Comparison of ENCODE assay signal across 8 cellular contexts in the genomic region with DNA sequence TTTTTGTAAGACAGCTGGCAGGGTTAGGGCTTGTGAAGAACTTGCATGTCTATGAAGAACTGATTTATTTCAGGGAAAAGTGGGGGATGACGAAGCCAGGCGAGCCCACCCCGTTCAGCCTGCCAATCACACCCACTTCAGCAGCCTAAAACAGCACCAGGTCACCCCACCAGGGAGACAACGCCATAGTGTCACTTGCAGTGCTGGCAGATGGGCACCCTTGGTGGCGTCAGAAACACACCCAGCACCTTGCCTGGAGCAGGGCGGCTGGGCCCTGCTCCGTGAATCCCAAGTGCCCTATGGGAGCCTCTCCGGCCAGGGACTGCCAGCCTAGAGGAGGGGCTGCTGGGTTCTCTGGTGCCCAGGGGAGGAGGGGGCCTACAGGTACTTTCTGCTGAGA. TPM values are rescaled to one million over a fixed set of nuclear protein-coding genes. Genes with fewer than 3 reads are reported as not detected.
DNase-seq lines count a peak whose midpoint lies in the region; ATAC-seq and TF ChIP-seq lines count a peak whose summit lies in the region.

No MANE protein-coding gene starts in this region.

- H3K4me1 Mint-ChIP-seq in stimulated activated memory B cell treated with anti-CD40 and anti-IgM and Interleukin-4, amounts not matched to agents 10 μg/mL and 1 μg/mL and 100 μg/mL, for 72 hours, result peaks cover 48% of the 10 kb centered on the region

- TF ChIP-seq CTCF in VCaP (conservative IDR thresholded peaks at IDR 0.05) (no peak), hepatocyte (IDR thresholded peaks at IDR 0.05; ENCODE audit: poor library complexity) (no peak)

- 84% methylated on average over 8 of the region's 8 CpGs for WGBS in hepatocyte (ENCODE audit: low lambda C conversion rate, missing lambda C conversion rate)

- ATAC-seq in stimulated activated memory B cell treated with anti-CD40 and anti-IgM and Interleukin-4, amounts not matched to agents 10 μg/mL and 1 μg/mL and 100 μg/mL, for 72 hours, result no peak

- H3K27ac Mint-ChIP-seq in stimulated activated memory B cell treated with anti-CD40 and anti-IgM and Interleukin-4, amounts not matched to agents 10 μg/mL and 1 μg/mL and 100 μg/mL, for 72 hours, result peak overlapping the region; percentile 95

- peaks cover 22% of the 10 kb centered on the region for H3K36me3 Mint-ChIP-seq in stimulated activated memory B cell treated with anti-CD40 and anti-IgM and Interleukin-4, amounts not matched to agents 10 μg/mL and 1 μg/mL and 100 μg/mL, for 72 hours

- peaks cover 45% of the 10 kb centered on the region for H3K4me1 ChIP-seq in hepatocyte (ENCODE audit: insufficient read depth)

- peak overlapping the region; percentile 33 for H3K4me3 Mint-ChIP-seq in stimulated activated memory B cell treated with anti-CD40 and anti-IgM and Interleukin-4, amounts not matched to agents 10 μg/mL and 1 μg/mL and 100 μg/mL, for 72 hours

- H3K27ac ChIP-seq in VCaP (peak overlapping the region; percentile 100), hepatocyte (peak overlapping the region; percentile 84)

- H4K20me1 ChIP-seq in hepatocyte (ENCODE audit: insufficient read depth, poor library complexity, severe bottlenecking), result no peaks in the 10 kb centered on the region

- peak overlapping the region; percentile 94 for H3K4me2 ChIP-seq in hepatocyte

- peaks cover 2% of the 10 kb centered on the region for H3K79me2 ChIP-seq in hepatocyte

- no peak overlapping the region for H2AFZ ChIP-seq in hepatocyte

- H3K36me3 ChIP-seq in hepatocyte (replicated peaks; ENCODE audit: insufficient read depth, low read depth), result no peaks in the 10 kb centered on the region

- DNase-seq in NCI-H510A treated with DMSO at 0.1 percent for 48 hours (lab: John Stamatoyannopoulos, UW) (peak; percentile 57), NCI-H510A (lab: John Stamatoyannopoulos, UW) (no peak), hepatocyte (ENCODE audit: low spot score) (no peak), SW480 (ENCODE audit: low spot score) (no peak), AML-193 (lab: John Stamatoyannopoulos, UW) (no peak), NCI-H1694 treated with DMSO at 0.1 percent for 48 hours (lab: John Stamatoyannopoulos, UW) (no peak)

- no peak overlapping the region for H3K4me3 ChIP-seq in hepatocyte

- no peaks in the 10 kb centered on the region for H3K27me3 Mint-ChIP-seq in stimulated activated memory B cell treated with anti-CD40 and anti-IgM and Interleukin-4, amounts not matched to agents 10 μg/mL and 1 μg/mL and 100 μg/mL, for 72 hours

- no peaks in the 10 kb centered on the region for H3K9me3 ChIP-seq in hepatocyte (ENCODE audit: low read depth)

- no peaks in the 10 kb centered on the region for H3K9me3 Mint-ChIP-seq in stimulated activated memory B cell treated with anti-CD40 and anti-IgM and Interleukin-4, amounts not matched to agents 10 μg/mL and 1 μg/mL and 100 μg/mL, for 72 hours

- H3K27me3 ChIP-seq in hepatocyte, result no peaks in the 10 kb centered on the region

- H3K9me2 ChIP-seq in hepatocyte (replicated peaks; ENCODE audit: insufficient read depth), result no peaks in the 10 kb centered on the region

RNA-seq across cellular contexts. Expression of a gene that starts 5.0 kb away (rescaled TPM):
- total RNA-seq in hepatocyte, result 46.9 and 67.5 TPM in 2 replicates
- polyA plus RNA-seq in hepatocyte, result 57.3 and 68.2 TPM in 2 replicates

RNA-seq across cellular contexts. Expression of a gene that starts 59.2 kb away (rescaled TPM):
- total RNA-seq in hepatocyte, result 9.2 and 19.5 TPM in 2 replicates
- polyA plus RNA-seq in hepatocyte, result 30.9 and 41.6 TPM in 2 replicates
